ENCODE assay signal across 13 cellular contexts in the genomic region with DNA sequence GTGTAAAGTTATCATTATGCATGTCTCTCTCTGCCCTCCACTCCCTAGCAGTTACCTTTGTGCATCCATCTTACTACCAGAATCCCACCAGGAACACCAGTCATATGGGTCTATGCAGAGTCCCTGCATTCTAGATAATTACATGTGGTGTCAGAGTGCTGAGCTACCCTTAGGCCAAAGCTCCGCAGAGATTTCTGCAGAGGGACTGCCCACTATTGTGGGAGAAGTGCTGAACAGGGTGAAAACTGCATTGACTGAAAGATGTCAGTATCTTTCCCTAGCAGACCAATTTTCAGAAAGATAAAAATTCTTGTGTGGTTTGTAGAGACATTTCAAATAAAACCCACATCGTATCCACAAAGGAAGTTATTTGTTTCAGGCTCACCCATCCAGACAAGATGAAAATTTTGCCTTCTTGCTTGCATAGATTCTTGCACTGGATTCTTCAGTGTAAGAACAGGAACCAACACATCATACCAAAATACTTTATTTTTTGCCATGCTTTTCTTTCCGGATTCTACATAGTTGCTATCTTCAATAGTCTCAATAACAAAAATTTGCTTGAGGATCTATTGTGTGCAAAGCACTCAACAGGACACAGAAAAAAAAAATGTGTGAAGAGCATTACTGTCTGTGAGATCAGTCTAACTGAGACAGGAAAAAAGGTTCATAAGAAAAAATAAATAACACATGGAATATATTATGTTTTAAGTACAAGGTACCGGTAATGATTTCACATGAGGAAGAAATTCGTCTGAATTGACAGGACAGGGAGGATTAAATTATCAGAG. TPM values are rescaled to one million over a fixed set of nuclear protein-coding genes. Genes with fewer than 3 reads are reported as not detected.
DNase-seq lines count a peak whose midpoint lies in the region; ATAC-seq and TF ChIP-seq lines count a peak whose summit lies in the region.
"Had no signal": no experiment of that assay in that cellular context is flagged by ENCODE, and none has a peak within 500 bp of the region (broad histone marks: within the 10 kb centered on the region; RNA-seq: fewer than 3 reads in every experiment).

No MANE protein-coding gene starts in this region.

- 58% methylated on average over 5 of the region's 5 CpGs for WGBS in SK-N-SH (ENCODE audit: low lambda C conversion rate)

- H3K27ac ChIP-seq in SK-N-SH (ENCODE audit: low read depth in 2 of 2, low read length in 1 of 2) (peak overlapping the region; percentile 90 to 94), MM.1S (ENCODE audit: low read length) (no peak overlapping the region)
- H3K27ac ChIP-seq: gastrocnemius medialis, neutrophil had no signal

- no peak for TF ChIP-seq EP300 in SK-N-SH (IDR thresholded peaks at IDR 0.05; ENCODE audit: borderline replicate concordance in 1 of 2, low read depth in 1 of 2, low read length in 1 of 2)

- H3K9me3 Mint-ChIP-seq in nephron progenitor cell = no peaks in the 10 kb centered on the region

- ATAC-seq in SK-N-SH treated with all-trans-retinoic acid at 6 μM for 48 hours (no peak), GM18907 (IDR thresholded peaks at IDR 0.05; ENCODE audit: unreplicated experiment) (no peak)
- ATAC-seq: gastrocnemius medialis had no signal

- peaks cover 56% of the 10 kb centered on the region for H3F3A ChIP-seq in SK-N-SH (replicated peaks; ENCODE audit: insufficient read depth)
- peaks cover 14% of the 10 kb centered on the region for H3F3A ChIP-seq in MM.1S (ENCODE audit: insufficient read depth, low read length)

- H3K9ac ChIP-seq in SK-N-SH = peak overlapping the region; percentile 61
- no peak overlapping the region for H3K9ac ChIP-seq in MM.1S (ENCODE audit: low read length)

- H4K20me1 ChIP-seq in SK-N-SH (ENCODE audit: insufficient read depth) (no peaks in the 10 kb centered on the region), MM.1S (ENCODE audit: insufficient read depth, low read length) (no peaks in the 10 kb centered on the region)

- no peaks in the 10 kb centered on the region for H3K9me2 ChIP-seq in SK-N-SH
- no peaks in the 10 kb centered on the region for H3K9me2 ChIP-seq in MM.1S (replicated peaks; ENCODE audit: insufficient read depth, low read length)

- CTCF ChIA-PET in SK-N-SH (lab: Yijun Ruan, JAX) = no interaction called here

- H3K27ac Mint-ChIP-seq in nephron progenitor cell = peak overlapping the region; percentile 23

- H3K4me3 ChIP-seq in SK-N-SH (ENCODE audit: low read depth in 2 of 2, low read length in 1 of 2) (no peak overlapping the region), MM.1S (ENCODE audit: low read length) (no peak overlapping the region)
- H3K4me3 ChIP-seq: gastrocnemius medialis had no signal

- H3K4me1 Mint-ChIP-seq in nephron progenitor cell = peaks cover 28% of the 10 kb centered on the region

- no peaks in the 10 kb centered on the region for H3K79me2 ChIP-seq in SK-N-SH (ENCODE audit: insufficient read depth)
- H3K79me2 ChIP-seq in MM.1S (ENCODE audit: low read length) = no peaks in the 10 kb centered on the region

- H3K9me3 ChIP-seq in SK-N-SH = no peaks in the 10 kb centered on the region
- no peaks in the 10 kb centered on the region for H3K9me3 ChIP-seq in MM.1S (replicated peaks; ENCODE audit: insufficient read depth, low read length)
- H3K9me3 ChIP-seq: gastrocnemius medialis, neutrophil had no signal

- H3K4me2 ChIP-seq in SK-N-SH (peak overlapping the region; percentile 48), MM.1S (ENCODE audit: low read depth, low read length) (no peak overlapping the region)

- peaks cover 5% of the 10 kb centered on the region for H3K27me3 Mint-ChIP-seq in nephron progenitor cell (ENCODE audit: low read depth, poor library complexity)

- TF ChIP-seq CTCF in SK-N-SH (IDR thresholded peaks at IDR 0.05) = no peak
- no peak for TF ChIP-seq CTCF in nephron progenitor cell (IDR thresholded peaks at IDR 0.05)
- TF ChIP-seq CTCF in MM.1S (IDR thresholded peaks at IDR 0.05; ENCODE audit: low read length) = no peak

- H2AFZ ChIP-seq in SK-N-SH (ENCODE audit: low read depth) (peak overlapping the region; percentile 3; the same call in 1 of the 2 replicates), MM.1S (ENCODE audit: low read length) (no peak overlapping the region)

- no peak for TF ChIP-seq RAD21 in SK-N-SH (IDR thresholded peaks at IDR 0.05; ENCODE audit: low read length)

- no peaks in the 10 kb centered on the region for H3K36me3 ChIP-seq in SK-N-SH (replicated peaks in 1 of 2; ENCODE audit: control insufficient read depth in 1 of 2, insufficient read depth in 2 of 2, low read length in 1 of 2)
- no peaks in the 10 kb centered on the region for H3K36me3 ChIP-seq in MM.1S (replicated peaks; ENCODE audit: insufficient read depth, low read length)
- H3K36me3 ChIP-seq: gastrocnemius medialis, neutrophil had no signal

- DNase-seq in SK-N-SH = no peak
- peak; percentile 11 for DNase-seq in MV-4-11 (lab: John Stamatoyannopoulos, UW)
- peak; percentile 18 for DNase-seq in astrocyte of the hippocampus (ENCODE audit: low read depth, low spot score)
- DNase-seq in nephron progenitor cell = no peak
- no peak for DNase-seq in mesenteric fat pad (ENCODE audit: low spot score)
- DNase-seq in MM.1S = no peak
- DNase-seq: DMS 273 treated with DMSO at 0.1 percent for 48 hours, gastrocnemius medialis, Kasumi-1, NCI-H2107 had no signal

- POLR2A ChIA-PET in SK-N-SH (lab: Yijun Ruan, JAX) = no interaction called here

- H3K27me3 ChIP-seq in SK-N-SH (ENCODE audit: insufficient read depth) = no peaks in the 10 kb centered on the region
- no peaks in the 10 kb centered on the region for H3K27me3 ChIP-seq in MM.1S (replicated peaks; ENCODE audit: insufficient read depth, low read length)
- H3K27me3 ChIP-seq: gastrocnemius medialis had no signal

- H3K4me3 Mint-ChIP-seq in nephron progenitor cell = no peak overlapping the region

- peaks cover 6 to 51% of the 10 kb centered on the region in 2 experiments for H3K4me1 ChIP-seq in SK-N-SH (ENCODE audit: control insufficient read depth in 1 of 2, insufficient read depth in 2 of 2, low read depth in 1 of 2, low read length in 1 of 2)
- H3K4me1 ChIP-seq in MM.1S (ENCODE audit: low read length) = peaks cover 24% of the 10 kb centered on the region
- H3K4me1 ChIP-seq: gastrocnemius medialis had no signal

- H3K36me3 Mint-ChIP-seq in nephron progenitor cell (ENCODE audit: low read depth) = no peaks in the 10 kb centered on the region

TF ChIP-seq in SK-N-SH, 30 proteins besides CTCF, POLR2A, EP300 and RAD21 (continues in another document):
- no peak for TF ChIP-seq ELF1 (IDR thresholded peaks at IDR 0.05)
- no peak for TF ChIP-seq FOSL2 (IDR thresholded peaks at IDR 0.05; ENCODE audit: borderline replicate concordance, low read depth)
- no peak for TF ChIP-seq TCF12 (IDR thresholded peaks at IDR 0.05)
- no peak for TF ChIP-seq TEAD4 (IDR thresholded peaks at IDR 0.05; ENCODE audit: borderline replicate concordance, insufficient read depth)
- TF ChIP-seq, protein P1, sequence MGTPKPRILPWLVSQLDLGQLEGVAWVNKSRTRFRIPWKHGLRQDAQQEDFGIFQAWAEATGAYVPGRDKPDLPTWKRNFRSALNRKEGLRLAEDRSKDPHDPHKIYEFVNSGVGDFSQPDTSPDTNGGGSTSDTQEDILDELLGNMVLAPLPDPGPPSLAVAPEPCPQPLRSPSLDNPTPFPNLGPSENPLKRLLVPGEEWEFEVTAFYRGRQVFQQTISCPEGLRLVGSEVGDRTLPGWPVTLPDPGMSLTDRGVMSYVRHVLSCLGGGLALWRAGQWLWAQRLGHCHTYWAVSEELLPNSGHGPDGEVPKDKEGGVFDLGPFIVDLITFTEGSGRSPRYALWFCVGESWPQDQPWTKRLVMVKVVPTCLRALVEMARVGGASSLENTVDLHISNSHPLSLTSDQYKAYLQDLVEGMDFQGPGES (IDR thresholded peaks at IDR 0.05; ENCODE audit: low read depth, low read length) = no peak
- TF ChIP-seq FOXM1 (IDR thresholded peaks at IDR 0.05; ENCODE audit: low read depth) = no peak
- no peak for TF ChIP-seq SIN3A (IDR thresholded peaks at IDR 0.05; ENCODE audit: borderline replicate concordance, low read depth, low read length)
- TF ChIP-seq JUND (IDR thresholded peaks at IDR 0.05) = no peak
- no peak for TF ChIP-seq FOXJ3 (CRISPR knock-in tag; IDR thresholded peaks at IDR 0.05)

TF ChIP-seq in SK-N-SH treated with all-trans-retinoic acid at 6 μM for 48 hours, 23 proteins besides CTCF, POLR2A, EP300 and RAD21 (continues in another document):
- TF ChIP-seq TOX (CRISPR knock-in tag; IDR thresholded peaks at IDR 0.05; ENCODE audit: borderline replicate concordance) = no peak
- TF ChIP-seq ESRRG (CRISPR knock-in tag; IDR thresholded peaks at IDR 0.05) = no peak
- TF ChIP-seq ZNF565 (CRISPR knock-in tag; conservative IDR thresholded peaks at IDR 0.05; ENCODE audit: low read depth) = no peak
- TF ChIP-seq ZFP3 (CRISPR knock-in tag; IDR thresholded peaks at IDR 0.05) = no peak
- no peak for TF ChIP-seq ARNTL (CRISPR knock-in tag; IDR thresholded peaks at IDR 0.05; ENCODE audit: borderline replicate concordance, low read depth)
- TF ChIP-seq ZNF8 (CRISPR knock-in tag; IDR thresholded peaks at IDR 0.05) = no peak
- no peak for TF ChIP-seq RARB (CRISPR knock-in tag; IDR thresholded peaks at IDR 0.05)
- TF ChIP-seq TCF4 (CRISPR knock-in tag; IDR thresholded peaks at IDR 0.05; ENCODE audit: borderline replicate concordance) = no peak
- TF ChIP-seq, protein P2, sequence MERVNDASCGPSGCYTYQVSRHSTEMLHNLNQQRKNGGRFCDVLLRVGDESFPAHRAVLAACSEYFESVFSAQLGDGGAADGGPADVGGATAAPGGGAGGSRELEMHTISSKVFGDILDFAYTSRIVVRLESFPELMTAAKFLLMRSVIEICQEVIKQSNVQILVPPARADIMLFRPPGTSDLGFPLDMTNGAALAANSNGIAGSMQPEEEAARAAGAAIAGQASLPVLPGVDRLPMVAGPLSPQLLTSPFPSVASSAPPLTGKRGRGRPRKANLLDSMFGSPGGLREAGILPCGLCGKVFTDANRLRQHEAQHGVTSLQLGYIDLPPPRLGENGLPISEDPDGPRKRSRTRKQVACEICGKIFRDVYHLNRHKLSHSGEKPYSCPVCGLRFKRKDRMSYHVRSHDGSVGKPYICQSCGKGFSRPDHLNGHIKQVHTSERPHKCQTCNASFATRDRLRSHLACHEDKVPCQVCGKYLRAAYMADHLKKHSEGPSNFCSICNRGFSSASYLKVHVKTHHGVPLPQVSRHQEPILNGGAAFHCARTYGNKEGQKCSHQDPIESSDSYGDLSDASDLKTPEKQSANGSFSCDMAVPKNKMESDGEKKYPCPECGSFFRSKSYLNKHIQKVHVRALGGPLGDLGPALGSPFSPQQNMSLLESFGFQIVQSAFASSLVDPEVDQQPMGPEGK (CRISPR knock-in tag; IDR thresholded peaks at IDR 0.05; ENCODE audit: borderline replicate concordance) = no peak

RNA-seq across cellular contexts. Expression of a gene that starts 32.0 kb away (rescaled TPM):
- polyA plus RNA-seq in SK-N-SH (2012; rRNA removed) = 83.4 and 103 TPM in 2 replicates
- polyA plus RNA-seq in SK-N-SH (2012; cell fraction: cytosol; rRNA removed) = 113 and 151 TPM in 2 replicates
- polyA plus RNA-seq in SK-N-SH (2012; cell fraction: nucleus; rRNA removed) = 90.9 and 120 TPM in 2 replicates
- total RNA-seq in mesenteric fat pad = 426 TPM

Comparison
In these comparisons a context has a peak if more than half of its experiments do, and no peak if none do; other contexts are left out.
1. DNase-seq: peak in MV-4-11 (single experiment) and astrocyte of the hippocampus (single experiment); none in SK-N-SH (single experiment), nephron progenitor cell (single experiment), mesenteric fat pad (single experiment) and MM.1S (single experiment).